ENCODE assay signal across 12 cellular contexts in the genomic region with DNA sequence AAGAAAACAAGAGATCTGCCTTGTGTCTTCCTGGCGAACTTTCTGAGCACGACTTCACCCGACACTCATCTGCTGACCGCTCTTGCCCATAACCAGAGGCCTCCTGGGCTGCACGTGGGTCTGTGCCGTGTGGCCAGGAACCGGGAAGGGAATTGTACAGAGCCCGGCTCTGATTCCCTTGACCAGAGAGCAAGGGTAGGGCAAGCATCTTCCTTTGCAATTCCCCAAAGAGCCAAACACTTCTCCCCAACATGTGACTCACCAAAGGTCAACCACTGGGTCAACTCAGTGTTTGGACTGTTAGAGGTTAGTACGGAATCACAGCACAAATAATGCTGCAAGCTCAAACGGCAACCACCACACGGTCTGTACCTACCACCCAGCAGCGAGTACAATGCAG. TPM values are rescaled to one million over a fixed set of nuclear protein-coding genes. Genes with fewer than 3 reads are reported as not detected.
DNase-seq lines count a peak whose midpoint lies in the region; ATAC-seq, FAIRE-seq and TF ChIP-seq lines count a peak whose summit lies in the region.
"Had no signal": no experiment of that assay in that cellular context is flagged by ENCODE, and none has a peak within 500 bp of the region (broad histone marks: within the 10 kb centered on the region; RNA-seq: fewer than 3 reads in every experiment).

No MANE protein-coding gene starts in this region.

- no peak for FAIRE-seq in GM12891 (lab: Jason Lieb, UNC)

- peak; percentile 14 for ATAC-seq in Right ventricle myocardium inferior
- ATAC-seq in GM18498 (IDR thresholded peaks at IDR 0.05; ENCODE audit: unreplicated experiment) = no peak
- ATAC-seq in HG03354 (IDR thresholded peaks at IDR 0.05; ENCODE audit: poor library complexity, severe bottlenecking, unreplicated experiment) = no peak

- intact Hi-C loops in Right ventricle myocardium inferior (cut with DNase I) = no loop called here

- H3K27ac ChIP-seq in CD8-positive, alpha-beta memory T cell (ENCODE audit: low read depth, low read length) = no peak overlapping the region
- peak overlapping the region; percentile 89 for H3K27ac ChIP-seq in SJSA1
- H3K27ac ChIP-seq: thoracic aorta had no signal

- no peak for DNase-seq in CD8-positive, alpha-beta memory T cell
- DNase-seq in SJSA1 (ENCODE audit: low read depth in 1 of 2, low spot score in 2 of 2) = peak; percentile 87 to 92
- no peak for DNase-seq in Right ventricle myocardium inferior (ENCODE audit: missing footprints)
- no peak for DNase-seq in progenitor cell of endocrine pancreas (ENCODE audit: low spot score, unreplicated experiment)
- DNase-seq in GM12891 (ENCODE audit: insufficient read length, low spot score) = no peak
- DNase-seq in activated T-cell treated with anti-CD3 and anti-CD28 coated beads, Interleukin-2, amount 50 U/mL, for 1 hour = no peak
- DNase-seq: activated CD4-positive, alpha-beta T cell treated with anti-CD3 and anti-CD28 coated beads, Interleukin-2, amount 50 U/mL, for 4 hours; DMS53 had no signal

- no peaks in the 10 kb centered on the region for H3K9me3 ChIP-seq in CD8-positive, alpha-beta memory T cell (ENCODE audit: low read length)
- no peaks in the 10 kb centered on the region for H3K9me3 ChIP-seq in SJSA1 (replicated peaks)
- H3K9me3 ChIP-seq: thoracic aorta had no signal

- H3K9me3 Mint-ChIP-seq in CD8-positive, alpha-beta memory T cell = peaks cover 0 to 1% (median 0%) of the 10 kb centered on the region in 5 donors
- H3K9me3 Mint-ChIP-seq in progenitor cell of endocrine pancreas (ENCODE audit: low read depth) = no peaks in the 10 kb centered on the region

- peak overlapping the region in 6 of 8 donors; percentile 85 to 95 (median 92) for H3K27ac Mint-ChIP-seq in CD8-positive, alpha-beta memory T cell
- peak overlapping the region; percentile 85 for H3K27ac Mint-ChIP-seq in progenitor cell of endocrine pancreas

- H3K4me3 ChIP-seq in CD8-positive, alpha-beta memory T cell (ENCODE audit: low read length) = peak overlapping the region; percentile 2
- no peak overlapping the region for H3K4me3 ChIP-seq in SJSA1
- H3K4me3 ChIP-seq: smooth muscle cell, thoracic aorta had no signal

- peaks cover 0 to 33% (median 5%) of the 10 kb centered on the region in 3 donors for H3K36me3 Mint-ChIP-seq in CD8-positive, alpha-beta memory T cell
- H3K36me3 Mint-ChIP-seq in progenitor cell of endocrine pancreas (ENCODE audit: insufficient read depth) = peaks cover 17% of the 10 kb centered on the region

- H3K27me3 ChIP-seq in CD8-positive, alpha-beta memory T cell (ENCODE audit: insufficient read depth, low read length, poor library complexity, severe bottlenecking) = no peaks in the 10 kb centered on the region
- no peaks in the 10 kb centered on the region for H3K27me3 ChIP-seq in SJSA1 (replicated peaks)

- H3K4me1 ChIP-seq in CD8-positive, alpha-beta memory T cell (ENCODE audit: insufficient read depth, low read length) = peaks cover 98% of the 10 kb centered on the region
- H3K4me1 ChIP-seq in SJSA1 (replicated peaks) = peaks cover 57% of the 10 kb centered on the region

- TF ChIP-seq POLR2A in GM12891 (IDR thresholded peaks at IDR 0.05; ENCODE audit: low read depth, low read length) = no peak

- H3K27me3 Mint-ChIP-seq in CD8-positive, alpha-beta memory T cell = peaks cover 0 to 1% of the 10 kb centered on the region in 2 donors
- no peaks in the 10 kb centered on the region for H3K27me3 Mint-ChIP-seq in progenitor cell of endocrine pancreas

- peaks cover 17 to 47% (median 43%) of the 10 kb centered on the region in 3 donors for H3K4me1 Mint-ChIP-seq in CD8-positive, alpha-beta memory T cell
- peaks cover 20% of the 10 kb centered on the region for H3K4me1 Mint-ChIP-seq in progenitor cell of endocrine pancreas (ENCODE audit: low read depth)

- no peak for TF ChIP-seq CTCF in progenitor cell of endocrine pancreas (IDR thresholded peaks at IDR 0.05; ENCODE audit: unreplicated experiment)

- H3K36me3 ChIP-seq in CD8-positive, alpha-beta memory T cell (ENCODE audit: insufficient read depth, low read length) = peaks cover 5% of the 10 kb centered on the region
- H3K36me3 ChIP-seq in SJSA1 = peaks cover 28% of the 10 kb centered on the region

- CTCF ChIA-PET in CD8-positive, alpha-beta memory T cell (lab: Charles Lee) = interaction anchor here (3.2 to 15.2 kb wide), 4 partner anchors 9 to 127 kb away, joined by 17 to 403 read pairs (median 84); a partner anchor contains a TSS

- POLR2A ChIA-PET in CD8-positive, alpha-beta memory T cell (lab: Charles Lee) = interaction anchor here (5.6 to 20.9 kb wide), 3 partner anchors 9 to 46 kb away, joined by 56 to 1176 read pairs (median 195); a partner anchor contains a TSS

- H3K4me3 Mint-ChIP-seq in CD8-positive, alpha-beta memory T cell = peak overlapping the region in 6 of 7 donors; percentile 50 to 78 (median 67)
- H3K4me3 Mint-ChIP-seq in progenitor cell of endocrine pancreas (ENCODE audit: low read depth) = no peak overlapping the region

TF ChIP-seq in GM12891, 5 proteins besides CTCF, POLR2A, EP300 and RAD21:
- TF ChIP-seq POLR2AphosphoS5 (IDR thresholded peaks at IDR 0.05; ENCODE audit: low read depth, low read length) = no peak

RNA-seq across cellular contexts. Expression of a gene that starts 48.9 kb away (rescaled TPM):
- total RNA-seq in CD8-positive, alpha-beta memory T cell = 10 to 100 TPM; 33.7 to 37.5 TPM
- polyA plus RNA-seq in CD8-positive, alpha-beta memory T cell = 219 TPM
- total RNA-seq in SJSA1 (2014; rRNA removed; shearing (Covaris generic)) = 12.6 and 15.2 TPM in 2 replicates
- total RNA-seq in Right ventricle myocardium inferior (73.1 TPM), progenitor cell of endocrine pancreas (2.7 TPM in 2 replicates)
- polyA plus RNA-seq in GM12891 (2012; ENCODE audit: low read depth, missing spikeins) = 4.0 TPM

Comparison
In these comparisons a context has a peak if more than half of its experiments do, and no peak if none do; other contexts are left out.
1. DNase-seq: peak in SJSA1 (2 of 2); none in CD8-positive, alpha-beta memory T cell (0 of 5), Right ventricle myocardium inferior (single experiment), progenitor cell of endocrine pancreas (single experiment), GM12891 (single experiment) and activated T-cell treated with anti-CD3 and anti-CD28 coated beads, Interleukin-2, amount 50 U/mL, for 1 hour (single experiment).